Comparison of ENCODE assay signal across 14 cellular contexts in genomic region chr2:42229949-42230348, GRCh38.
A peak's percentile ranks its signal among the peaks of the same experiment; 100 is the strongest.
DNase-seq lines count a peak whose midpoint lies in the region; ATAC-seq and TF ChIP-seq lines count a peak whose summit lies in the region.
"Had no signal": no experiment of that assay in that cellular context is flagged by ENCODE, and none has a peak within 500 bp of the region (broad histone marks: within the 10 kb centered on the region; RNA-seq: fewer than 3 reads in every experiment).

No MANE protein-coding gene starts in this region.

- H3K27ac ChIP-seq in Panc1 (ENCODE audit: low read length): no peak overlapping the region
- no peak overlapping the region for H3K27ac ChIP-seq in WERI-Rb-1
- H3K27ac ChIP-seq: 22Rv1; BLaER1 treated with 17β-estradiol and CSF1 and Interleukin-3, amounts not matched to agents 10 nM and 100 nM had no signal

- peaks cover 6% of the 10 kb centered on the region for H3K36me3 Mint-ChIP-seq in activated naive CD4-positive, alpha-beta T cell treated with anti-CD3 and anti-CD28 coated beads, Interleukin-2, amount 50 U/mL, for 24 hours
- peaks cover 2% of the 10 kb centered on the region for H3K36me3 Mint-ChIP-seq in activated naive CD4-positive, alpha-beta T cell treated with anti-CD3 and anti-CD28 coated beads for 36 hours (ENCODE audit: low read depth)
- peaks cover 16% of the 10 kb centered on the region for H3K36me3 Mint-ChIP-seq in central memory CD8-positive, alpha-beta T cell (ENCODE audit: insufficient read depth)

- in situ Hi-C loops in Panc1 (cut with HindIII; ENCODE audit: low pct_unique_long_range_greater_than_20kb, low sequenced_read_pairs): no loop called here

- H3K9me3 ChIP-seq in Panc1 (ENCODE audit: control insufficient read depth, insufficient read depth, low read depth, low read length) (no peaks in the 10 kb centered on the region), WERI-Rb-1 (ENCODE audit: severe bottlenecking) (no peaks in the 10 kb centered on the region)
- H3K9me3 ChIP-seq: BLaER1 treated with 17β-estradiol and CSF1 and Interleukin-3, amounts not matched to agents 10 nM and 100 nM; Caco-2 had no signal

- H3K27ac Mint-ChIP-seq in activated naive CD4-positive, alpha-beta T cell treated with anti-CD3 and anti-CD28 coated beads, Interleukin-2, amount 50 U/mL, for 24 hours: peak overlapping the region; percentile 23
- H3K27ac Mint-ChIP-seq in activated naive CD4-positive, alpha-beta T cell treated with anti-CD3 and anti-CD28 coated beads for 36 hours: no peak overlapping the region
- peak overlapping the region; percentile 40 for H3K27ac Mint-ChIP-seq in central memory CD8-positive, alpha-beta T cell (ENCODE audit: low read depth)
- H3K27ac Mint-ChIP-seq: CD8-positive, alpha-beta T cell; HFFc6 had no signal

- peaks cover 17% of the 10 kb centered on the region for H3K4me1 ChIP-seq in Panc1 (ENCODE audit: control insufficient read depth, insufficient read depth, low read length)

- H3K4me1 Mint-ChIP-seq in activated naive CD4-positive, alpha-beta T cell treated with anti-CD3 and anti-CD28 coated beads, Interleukin-2, amount 50 U/mL, for 24 hours: peaks cover 79% of the 10 kb centered on the region
- peaks cover 58% of the 10 kb centered on the region for H3K4me1 Mint-ChIP-seq in activated naive CD4-positive, alpha-beta T cell treated with anti-CD3 and anti-CD28 coated beads for 36 hours (ENCODE audit: low read depth)
- peaks cover 64% of the 10 kb centered on the region for H3K4me1 Mint-ChIP-seq in central memory CD8-positive, alpha-beta T cell

- no peak for ATAC-seq in Panc1
- no peak for ATAC-seq in central memory CD8-positive, alpha-beta T cell (replicated peaks; ENCODE audit: extremely low read depth, poor library complexity, severe bottlenecking)
- ATAC-seq: CD8-positive, alpha-beta T cell had no signal

- H3K9me3 Mint-ChIP-seq in activated naive CD4-positive, alpha-beta T cell treated with anti-CD3 and anti-CD28 coated beads, Interleukin-2, amount 50 U/mL, for 24 hours: no peaks in the 10 kb centered on the region
- H3K9me3 Mint-ChIP-seq in activated naive CD4-positive, alpha-beta T cell treated with anti-CD3 and anti-CD28 coated beads for 36 hours: no peaks in the 10 kb centered on the region
- H3K9me3 Mint-ChIP-seq in central memory CD8-positive, alpha-beta T cell: no peaks in the 10 kb centered on the region
- H3K9me3 Mint-ChIP-seq: CD8-positive, alpha-beta T cell; HFFc6 had no signal

- DNase-seq in activated naive CD4-positive, alpha-beta T cell treated with anti-CD3 and anti-CD28 coated beads for 36 hours: no peak
- DNase-seq in Panc1 (ENCODE audit: low read depth, low spot score) (no peak), WERI-Rb-1 (no peak), SHP77 (lab: John Stamatoyannopoulos, UW) (no peak), NAMALWA (ENCODE audit: low spot score) (no peak)
- no peak for DNase-seq in central memory CD8-positive, alpha-beta T cell (ENCODE audit: low spot score in 2 of 2)
- DNase-seq in effector CD8-positive, alpha-beta T cell (lab: John Stamatoyannopoulos, UW): no peak
- DNase-seq: Caco-2; CD8-positive, alpha-beta T cell; HCEC 1CT; HFFc6 had no signal

- H3K27me3 ChIP-seq in Panc1 (ENCODE audit: control insufficient read depth, insufficient read depth, low read length) (no peaks in the 10 kb centered on the region), WERI-Rb-1 (ENCODE audit: insufficient read depth, low read depth, severe bottlenecking) (no peaks in the 10 kb centered on the region)
- H3K27me3 ChIP-seq: BLaER1 treated with 17β-estradiol and CSF1 and Interleukin-3, amounts not matched to agents 10 nM and 100 nM had no signal

- no peak overlapping the region for H3K4me3 ChIP-seq in Panc1 (ENCODE audit: low read depth in 2 of 2, low read length in 2 of 2)
- no peak overlapping the region for H3K4me3 ChIP-seq in WERI-Rb-1 (ENCODE audit: low read depth, low read length)
- H3K4me3 ChIP-seq: BLaER1 treated with 17β-estradiol and CSF1 and Interleukin-3, amounts not matched to agents 10 nM and 100 nM had no signal

- intact Hi-C loops in activated naive CD4-positive, alpha-beta T cell treated with anti-CD3 and anti-CD28 coated beads for 36 hours (cut with micrococcal nuclease): no loop called here
- intact Hi-C loops in Panc1 (cut with micrococcal nuclease; ENCODE audit: unreplicated experiment): loop anchor here (10.0 kb wide), 1 partner anchor 375 kb away; no protein-coding TSS in a partner anchor

- POLR2A ChIA-PET in Panc1 (lab: Charles Lee): no interaction called here

- CTCF ChIA-PET in activated naive CD4-positive, alpha-beta T cell treated with anti-CD3 and anti-CD28 coated beads for 36 hours (lab: Charles Lee): interaction anchor here (1.1 to 2.4 kb wide), 3 partner anchors 12 to 135 kb away, joined by 3 to 11 read pairs (median 4); no protein-coding TSS in a partner anchor
- CTCF ChIA-PET in Panc1 (lab: Charles Lee): no interaction called here

- H3K36me3 ChIP-seq in Panc1 (ENCODE audit: control insufficient read depth, insufficient read depth, low read length) (no peaks in the 10 kb centered on the region), WERI-Rb-1 (no peaks in the 10 kb centered on the region)

- H3K27me3 Mint-ChIP-seq in activated naive CD4-positive, alpha-beta T cell treated with anti-CD3 and anti-CD28 coated beads, Interleukin-2, amount 50 U/mL, for 24 hours: no peaks in the 10 kb centered on the region
- H3K27me3 Mint-ChIP-seq in activated naive CD4-positive, alpha-beta T cell treated with anti-CD3 and anti-CD28 coated beads for 36 hours (ENCODE audit: low read depth): no peaks in the 10 kb centered on the region
- no peaks in the 10 kb centered on the region for H3K27me3 Mint-ChIP-seq in central memory CD8-positive, alpha-beta T cell

- no peak overlapping the region for H3K4me3 Mint-ChIP-seq in activated naive CD4-positive, alpha-beta T cell treated with anti-CD3 and anti-CD28 coated beads, Interleukin-2, amount 50 U/mL, for 24 hours
- no peak overlapping the region for H3K4me3 Mint-ChIP-seq in activated naive CD4-positive, alpha-beta T cell treated with anti-CD3 and anti-CD28 coated beads for 36 hours
- no peak overlapping the region for H3K4me3 Mint-ChIP-seq in central memory CD8-positive, alpha-beta T cell
- H3K4me3 Mint-ChIP-seq: CD8-positive, alpha-beta T cell; HFFc6 had no signal

- TF ChIP-seq CTCF in Panc1 (IDR thresholded peaks at IDR 0.05) (no peak), WERI-Rb-1 (IDR thresholded peaks at IDR 0.05; ENCODE audit: low read depth, low read length) (no peak)

- BruUV-seq in Panc1 (replicated peaks; lab: Mats Ljungman, UMichigan): TSS peak; percentile 19
